ENCODE assay signal across 23 cellular contexts in the genomic region with DNA sequence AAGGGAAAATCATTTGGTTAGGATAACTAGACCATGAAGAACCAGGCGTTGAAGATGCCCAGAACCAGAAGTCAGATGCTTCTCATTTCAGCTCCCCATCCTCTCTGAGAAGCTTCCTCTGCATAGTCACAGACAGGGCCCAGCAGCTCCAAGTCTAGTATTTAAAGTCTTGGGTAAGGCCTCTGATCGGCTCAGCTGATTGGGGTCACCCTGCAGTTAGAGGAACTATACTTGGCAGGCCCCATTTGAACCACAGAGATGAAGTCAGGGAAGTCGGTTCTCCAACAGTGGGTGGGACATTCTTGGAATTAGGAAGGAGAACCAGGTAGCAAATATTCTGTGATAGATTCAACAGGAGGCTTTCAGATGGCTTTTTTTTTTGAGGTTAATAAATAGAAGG.
"Had no signal": no experiment of that assay in that cellular context is flagged by ENCODE, and none has a peak within 500 bp of the region (broad histone marks: within the 10 kb centered on the region; RNA-seq: fewer than 3 reads in every experiment).

No MANE protein-coding gene starts in this region.

- DNase-seq: activated B cell treated with CpG ODN at 0.5 μM for 24 hours; activated CD4-positive, alpha-beta memory T cell treated with anti-CD3 and anti-CD28 coated beads for 36 hours; activated CD4-positive, alpha-beta T cell treated with anti-CD3 and anti-CD28 coated beads, Interleukin-2, amount 10 ng/mL, durations not matched to agents 7 days and 5 days; activated CD8-positive, alpha-beta memory T cell treated with anti-CD3 and anti-CD28 coated beads for 24 hours; activated effector memory CD4-positive, alpha-beta T cell treated with anti-CD3 and anti-CD28 coated beads, Interleukin-2, amount 50 U/mL, for 16 hours; activated naive CD4-positive, alpha-beta T cell treated with Interleukin-2 at 50 U/mL for 16 hours; activated naive CD8-positive, alpha-beta T cell treated with anti-CD3 and anti-CD28 coated beads, Interleukin-2, amount 50 U/mL, for 24 hours; activated T-cell treated with anti-CD3 and anti-CD28 coated beads, Interleukin-2, amount 50 U/mL, for 4 hours; amniotic stem cell; body of pancreas; central memory CD4-positive, alpha-beta T cell; NCI-H1048; NCI-H1417; NCI-H1930; NCI-H2171; NCI-H2227 treated with DMSO at 0.1 percent for 48 hours; NCI-H69; NK-92 treated with Interleukin-12 subunit alpha and Interleukin-12 subunit beta, amount 100 ng/mL, for 24 hours; PC-9; SHP77 treated with DMSO at 0.1 percent for 48 hours; SK-N-SH; T-helper 1 cell had no signal

- H3K4me1 Mint-ChIP-seq: activated B cell treated with CpG ODN at 0.5 μM for 24 hours; activated CD4-positive, alpha-beta T cell treated with anti-CD3 and anti-CD28 coated beads, Interleukin-2, amount 10 ng/mL, durations not matched to agents 7 days and 5 days; activated naive CD8-positive, alpha-beta T cell treated with anti-CD3 and anti-CD28 coated beads, Interleukin-2, amount 50 U/mL, for 24 hours had no signal

- H3K9me3 Mint-ChIP-seq: activated B cell treated with CpG ODN at 0.5 μM for 24 hours; activated CD4-positive, alpha-beta memory T cell treated with anti-CD3 and anti-CD28 coated beads for 36 hours; activated CD4-positive, alpha-beta T cell treated with anti-CD3 and anti-CD28 coated beads, Interleukin-2, amount 10 ng/mL, durations not matched to agents 7 days and 5 days; activated naive CD4-positive, alpha-beta T cell treated with anti-CD3 and anti-CD28 coated beads, Interleukin-2, amount 50 U/mL, for 72 hours; activated naive CD8-positive, alpha-beta T cell treated with anti-CD3 and anti-CD28 coated beads, Interleukin-2, amount 50 U/mL, for 24 hours; activated T-cell treated with anti-CD3 and anti-CD28 coated beads, Interleukin-2, amount 50 U/mL, for 4 hours had no signal

- H3K4me3 Mint-ChIP-seq: activated B cell treated with CpG ODN at 0.5 μM for 24 hours; activated CD4-positive, alpha-beta memory T cell treated with anti-CD3 and anti-CD28 coated beads for 36 hours; activated CD4-positive, alpha-beta T cell treated with anti-CD3 and anti-CD28 coated beads, Interleukin-2, amount 10 ng/mL, durations not matched to agents 7 days and 5 days; activated naive CD8-positive, alpha-beta T cell treated with anti-CD3 and anti-CD28 coated beads, Interleukin-2, amount 50 U/mL, for 24 hours; activated T-cell treated with anti-CD3 and anti-CD28 coated beads, Interleukin-2, amount 50 U/mL, for 4 hours had no signal

- H3K36me3 Mint-ChIP-seq: activated CD4-positive, alpha-beta memory T cell treated with anti-CD3 and anti-CD28 coated beads for 36 hours; activated naive CD4-positive, alpha-beta T cell treated with anti-CD3 and anti-CD28 coated beads, Interleukin-2, amount 50 U/mL, for 72 hours had no signal

- ATAC-seq: activated naive CD4-positive, alpha-beta T cell treated with anti-CD3 and anti-CD28 coated beads, Interleukin-2, amount 50 U/mL, for 72 hours; activated naive CD8-positive, alpha-beta T cell treated with anti-CD3 and anti-CD28 coated beads, Interleukin-2, amount 50 U/mL, for 24 hours; activated T-cell treated with anti-CD3 and anti-CD28 coated beads, Interleukin-2, amount 50 U/mL, for 4 hours; body of pancreas had no signal

- H3K27me3 Mint-ChIP-seq: activated B cell treated with CpG ODN at 0.5 μM for 24 hours had no signal

- H3K27ac Mint-ChIP-seq: activated B cell treated with CpG ODN at 0.5 μM for 24 hours; activated CD4-positive, alpha-beta memory T cell treated with anti-CD3 and anti-CD28 coated beads for 36 hours; activated CD4-positive, alpha-beta T cell treated with anti-CD3 and anti-CD28 coated beads, Interleukin-2, amount 10 ng/mL, durations not matched to agents 7 days and 5 days; activated naive CD4-positive, alpha-beta T cell treated with anti-CD3 and anti-CD28 coated beads, Interleukin-2, amount 50 U/mL, for 72 hours; activated naive CD8-positive, alpha-beta T cell treated with anti-CD3 and anti-CD28 coated beads, Interleukin-2, amount 50 U/mL, for 24 hours had no signal
